Comparison of ENCODE assay signal across 24 cellular contexts in genomic region chr19:15038304-15038703, GRCh38. TPM values are rescaled to one million over a fixed set of nuclear protein-coding genes. Genes with fewer than 3 reads are reported as not detected.
DNase-seq lines count a peak whose midpoint lies in the region; TF ChIP-seq lines count a peak whose summit lies in the region.
"Had no signal": no experiment of that assay in that cellular context is flagged by ENCODE, and none has a peak within 500 bp of the region (broad histone marks: within the 10 kb centered on the region; RNA-seq: fewer than 3 reads in every experiment).

No MANE protein-coding gene starts in this region.

- DNase-seq in RPMI7951 (ENCODE audit: low read depth) (peak; percentile 63), epithelial cell of esophagus (ENCODE audit: low read depth) (peak; percentile 64), putamen (ENCODE audit: low spot score) (peak; percentile 1), AG20443 (ENCODE audit: low spot score) (no peak), AG08395 (ENCODE audit: low spot score) (no peak), posterior cingulate gyrus (no peak)
- DNase-seq: activated B cell treated with CpG ODN at 0.5 μM for 24 hours; activated naive CD4-positive, alpha-beta T cell treated with anti-CD3 and anti-CD28 coated beads, Interleukin-2, amount 50 U/mL, for 16 hours; amygdala; caudate nucleus; CD4-positive, alpha-beta T cell; natural killer cell; NCI-H1105; NCI-H1930; NCI-H774; right lobe of liver; Right ventricle myocardium superior; stimulated activated CD8-positive, alpha-beta memory T cell treated with anti-CD3 and anti-CD28 coated beads, Interleukin-4, amount 100 ng/mL, for 48 hours; upper lobe of right lung had no signal

- no peaks in the 10 kb centered on the region for H3K27me3 ChIP-seq in BLaER1 treated with 17β-estradiol and CSF1 and Interleukin-3, amounts not matched to agents 10 nM and 100 nM
- H3K27me3 ChIP-seq: right lobe of liver had no signal

- no peaks in the 10 kb centered on the region for H3K9me3 ChIP-seq in BLaER1 treated with 17β-estradiol and CSF1 and Interleukin-3, amounts not matched to agents 10 nM and 100 nM (replicated peaks in 1 of 11)
- H3K9me3 ChIP-seq: right lobe of liver, upper lobe of right lung had no signal

- H3K9ac ChIP-seq in BLaER1 treated with 17β-estradiol and CSF1 and Interleukin-3, amounts not matched to agents 10 nM and 100 nM, result no peak overlapping the region

- no peak overlapping the region for H3K4me3 ChIP-seq in BLaER1 treated with 17β-estradiol and CSF1 and Interleukin-3, amounts not matched to agents 10 nM and 100 nM
- H3K4me3 ChIP-seq in epithelial cell of esophagus (ENCODE audit: low read length), result no peak overlapping the region
- H3K4me3 ChIP-seq: right lobe of liver, upper lobe of right lung had no signal

- intact Hi-C loops in posterior cingulate gyrus (cut with DNase I), result no loop called here

- TF ChIP-seq CTCF in epithelial cell of esophagus (IDR thresholded peaks at IDR 0.05; ENCODE audit: insufficient read depth, low read depth, low read length, missing control alignments), result no peak

- H3K36me3 ChIP-seq in BLaER1 treated with 17β-estradiol and CSF1 and Interleukin-3, amounts not matched to agents 10 nM and 100 nM, result no peaks in the 10 kb centered on the region
- H3K36me3 ChIP-seq: right lobe of liver, upper lobe of right lung had no signal

- H4K20me1 ChIP-seq in BLaER1 treated with 17β-estradiol and CSF1 and Interleukin-3, amounts not matched to agents 10 nM and 100 nM, result no peaks in the 10 kb centered on the region; a peak in 1 of 22 replicates

- peak overlapping the region in 7 of 11 experiments; percentile 1 to 46 (median 16); a peak in 9 of 22 replicates for H3K4me2 ChIP-seq in BLaER1 treated with 17β-estradiol and CSF1 and Interleukin-3, amounts not matched to agents 10 nM and 100 nM

- no peak overlapping the region; a peak in 1 of 22 replicates for H3K27ac ChIP-seq in BLaER1 treated with 17β-estradiol and CSF1 and Interleukin-3, amounts not matched to agents 10 nM and 100 nM
- H3K27ac ChIP-seq: right lobe of liver, upper lobe of right lung had no signal

- peaks cover 0 to 13% (median 7%) of the 10 kb centered on the region in 10 experiments; a peak in 9 of 20 replicates for H3K4me1 ChIP-seq in BLaER1 treated with 17β-estradiol and CSF1 and Interleukin-3, amounts not matched to agents 10 nM and 100 nM
- H3K4me1 ChIP-seq: right lobe of liver, upper lobe of right lung had no signal

RNA-seq across cellular contexts. Expression of gene CASP14, which starts 11.0 kb away (rescaled TPM):
- 0.36 and 0.39 TPM in 2 replicates for total RNA-seq in RPMI7951 (2014; rRNA removed; shearing (Covaris generic))
- total RNA-seq: activated B cell treated with CpG ODN at 0.5 μM for 24 hours; CD4-positive, alpha-beta T cell; fibroblast of villous mesenchyme; HepG2; mesothelial cell of epicardium; natural killer cell; osteocyte; right lobe of liver; Right ventricle myocardium superior; upper lobe of right lung had no signal

RNA-seq across cellular contexts. Expression of gene OR1I1, which starts 43.7 kb away (rescaled TPM):
- not detected in 2 replicates for total RNA-seq in RPMI7951 (2014; rRNA removed; shearing (Covaris generic))
- total RNA-seq: activated B cell treated with CpG ODN at 0.5 μM for 24 hours; CD4-positive, alpha-beta T cell; fibroblast of villous mesenchyme; HepG2; mesothelial cell of epicardium; natural killer cell; osteocyte; right lobe of liver; Right ventricle myocardium superior; upper lobe of right lung had no signal

RNA-seq across cellular contexts. Expression of gene SLC1A6, which starts 58.6 kb away (rescaled TPM):
- total RNA-seq in RPMI7951 (2014; rRNA removed; shearing (Covaris generic)), result 0.10 and 0.36 TPM in 2 replicates
- total RNA-seq: activated B cell treated with CpG ODN at 0.5 μM for 24 hours; CD4-positive, alpha-beta T cell; fibroblast of villous mesenchyme; HepG2; natural killer cell; osteocyte; right lobe of liver; Right ventricle myocardium superior; upper lobe of right lung had no signal

Comparison
In these comparisons a context has a peak if more than half of its experiments do, and no peak if none do; other contexts are left out.
1. DNase-seq: peak in RPMI7951 (single experiment), epithelial cell of esophagus (single experiment) and putamen (single experiment); none in AG20443 (single experiment), AG08395 (single experiment) and posterior cingulate gyrus (0 of 10).